ENCODE assay signal across 21 cellular contexts in the genomic region with DNA sequence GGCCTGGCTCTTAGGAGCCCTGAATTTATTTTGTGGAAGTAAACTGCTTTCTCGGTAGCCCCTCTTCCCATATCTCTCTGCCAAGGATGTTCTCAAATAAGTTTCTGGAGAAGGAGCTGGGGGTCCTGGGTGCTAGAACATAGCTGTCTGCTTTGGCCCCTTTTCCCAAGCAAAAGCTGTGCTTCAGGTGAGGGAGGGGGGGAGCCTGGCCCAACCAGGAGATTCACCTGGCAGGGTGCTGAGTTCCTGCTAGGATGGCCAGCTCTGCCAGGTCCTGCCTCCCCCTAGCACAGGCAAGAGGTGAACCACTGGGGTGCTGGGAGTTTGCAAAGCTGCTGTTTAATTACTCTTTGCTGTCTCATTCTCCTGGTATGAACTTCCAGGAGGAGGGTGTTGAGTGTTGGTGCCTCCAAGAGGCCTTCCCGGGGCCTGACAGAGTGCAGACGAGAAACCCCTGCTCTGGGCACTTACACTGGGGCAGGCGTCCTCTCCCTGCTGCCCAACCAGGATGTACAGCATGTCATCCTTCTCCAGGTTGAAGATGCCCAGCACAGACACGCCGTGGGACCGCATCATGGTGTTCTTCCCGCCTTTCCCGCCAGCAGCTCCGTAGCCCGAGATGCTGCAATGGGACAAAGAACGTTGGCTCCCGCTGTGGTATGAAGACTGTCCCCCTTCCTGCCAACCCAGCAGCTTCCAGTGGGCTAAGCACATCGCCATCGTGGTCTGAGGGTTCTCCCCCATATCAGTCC.
"Had no signal": no experiment of that assay in that cellular context is flagged by ENCODE, and none has a peak within 500 bp of the region (broad histone marks: within the 10 kb centered on the region; RNA-seq: fewer than 3 reads in every experiment).

No MANE protein-coding gene starts in this region.

- H3K27me3 ChIP-seq: brain microvascular endothelial cell, testis, vagina had no signal

- H2AFZ ChIP-seq: parathyroid adenoma had no signal

- ATAC-seq: activated T-cell treated with anti-CD3 and anti-CD28 coated beads, Interleukin-2, amount 50 U/mL, for 4 hours; activated T-helper 17 cell treated with anti-CD3 and anti-CD28 coated beads, Interleukin-2, amount 50 U/mL, for 72 hours; naive thymus-derived CD4-positive, alpha-beta T cell; right cardiac atrium; stimulated activated naive CD8-positive, alpha-beta T cell treated with anti-CD3 and anti-CD28 coated beads, Interleukin-15, Interleukin-2, amounts not matched to agents 100 U/mL and 50 U/mL, for 24 hours had no signal

- H3K36me3 Mint-ChIP-seq: activated naive CD8-positive, alpha-beta T cell treated with anti-CD3 and anti-CD28 coated beads for 36 hours; immature natural killer cell; naive thymus-derived CD4-positive, alpha-beta T cell had no signal

- H3K36me3 ChIP-seq: brain microvascular endothelial cell, heart left ventricle, vagina had no signal

- H3K27ac Mint-ChIP-seq: activated B cell treated with CpG ODN at 0.5 μM for 24 hours; activated CD8-positive, alpha-beta T cell treated with anti-CD3 and anti-CD28 coated beads for 36 hours; activated naive CD8-positive, alpha-beta T cell treated with anti-CD3 and anti-CD28 coated beads for 36 hours; activated T-helper 17 cell treated with anti-CD3 and anti-CD28 coated beads, Interleukin-2, amount 50 U/mL, for 72 hours; immature natural killer cell; naive thymus-derived CD4-positive, alpha-beta T cell had no signal

- H3K4me1 ChIP-seq: heart left ventricle, parathyroid adenoma, testis, vagina had no signal

- H3K9me3 ChIP-seq: heart left ventricle, testis, vagina had no signal

- H3K4me3 ChIP-seq: heart left ventricle, testis, vagina had no signal

- FAIRE-seq: astrocyte, kidney had no signal

- H3K4me1 Mint-ChIP-seq: activated naive CD8-positive, alpha-beta T cell treated with anti-CD3 and anti-CD28 coated beads for 36 hours; activated T-helper 17 cell treated with anti-CD3 and anti-CD28 coated beads, Interleukin-2, amount 50 U/mL, for 72 hours; immature natural killer cell had no signal

- DNase-seq: activated B cell treated with CpG ODN at 0.5 μM for 24 hours; activated CD4-positive, alpha-beta T cell treated with anti-CD3 and anti-CD28 coated beads, Interleukin-2, amount 50 U/mL, for 1 hour; activated naive CD4-positive, alpha-beta T cell; activated naive CD8-positive, alpha-beta T cell treated with anti-CD3 and anti-CD28 coated beads for 36 hours; activated T-cell treated with anti-CD3 and anti-CD28 coated beads, Interleukin-2, amount 50 U/mL, for 4 hours; heart left ventricle; immature natural killer cell; kidney; midbrain; naive thymus-derived CD4-positive, alpha-beta T cell; stimulated activated CD4-positive, alpha-beta T cell treated with anti-CD3 and anti-CD28 coated beads, Interleukin-2, amount 100 ng/mL, for 48 hours; T-helper 2 cell had no signal

- H3K9me3 Mint-ChIP-seq: activated B cell treated with CpG ODN at 0.5 μM for 24 hours; activated CD8-positive, alpha-beta T cell treated with anti-CD3 and anti-CD28 coated beads for 36 hours; activated naive CD8-positive, alpha-beta T cell treated with anti-CD3 and anti-CD28 coated beads for 36 hours; activated T-cell treated with anti-CD3 and anti-CD28 coated beads, Interleukin-2, amount 50 U/mL, for 4 hours; activated T-helper 17 cell treated with anti-CD3 and anti-CD28 coated beads, Interleukin-2, amount 50 U/mL, for 72 hours; immature natural killer cell; naive thymus-derived CD4-positive, alpha-beta T cell had no signal

- H3K79me2 ChIP-seq: parathyroid adenoma had no signal

- H3K4me3 Mint-ChIP-seq: activated B cell treated with CpG ODN at 0.5 μM for 24 hours; activated CD8-positive, alpha-beta T cell treated with anti-CD3 and anti-CD28 coated beads for 36 hours; activated naive CD8-positive, alpha-beta T cell treated with anti-CD3 and anti-CD28 coated beads for 36 hours; activated T-cell treated with anti-CD3 and anti-CD28 coated beads, Interleukin-2, amount 50 U/mL, for 4 hours; activated T-helper 17 cell treated with anti-CD3 and anti-CD28 coated beads, Interleukin-2, amount 50 U/mL, for 72 hours; immature natural killer cell; naive thymus-derived CD4-positive, alpha-beta T cell had no signal

- H3K9ac ChIP-seq: parathyroid adenoma had no signal

- H3K27ac ChIP-seq: brain microvascular endothelial cell, heart left ventricle, parathyroid adenoma, testis, vagina had no signal
